8 cellular contexts compared by ENCODE assay signal in the genomic region with DNA sequence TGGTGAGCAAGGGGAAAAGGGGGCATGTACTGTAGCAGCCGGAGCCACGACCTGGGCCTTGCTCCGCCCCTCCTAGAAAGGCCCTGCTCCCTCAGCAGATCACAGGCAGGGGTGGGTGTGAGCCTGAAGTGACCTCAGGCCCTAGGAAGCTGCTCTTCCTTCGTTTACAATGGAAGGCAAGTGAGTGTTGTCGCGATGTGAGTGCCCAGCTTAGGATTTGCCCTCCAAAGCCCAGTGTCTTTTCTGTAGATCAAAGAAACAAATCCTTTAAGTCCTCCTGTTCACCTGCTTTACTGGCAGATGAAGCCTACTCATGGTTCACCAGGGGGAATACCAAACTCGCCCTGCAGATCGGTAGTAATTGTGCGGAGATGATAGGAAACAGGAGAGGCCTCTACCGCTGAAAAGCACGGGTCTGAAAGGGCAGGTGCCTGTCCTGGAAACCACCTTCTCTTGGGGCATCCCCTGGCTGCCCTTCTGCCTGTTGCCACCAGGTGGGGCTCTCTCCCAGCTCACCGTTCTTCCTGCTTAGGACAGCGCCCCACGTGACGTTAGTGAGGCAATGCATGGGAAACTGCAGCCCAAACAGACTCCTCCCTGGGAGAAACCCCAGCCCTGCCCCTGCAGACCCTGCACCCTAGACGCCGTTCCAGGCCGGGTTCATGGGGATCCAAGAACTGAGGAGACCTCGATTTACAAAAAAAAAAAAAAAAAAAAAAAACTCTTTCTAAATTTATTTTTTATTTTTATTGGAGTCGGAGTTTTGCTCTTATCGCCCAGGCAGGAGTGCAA. TPM values are rescaled to one million over a fixed set of nuclear protein-coding genes. Genes with fewer than 3 reads are reported as not detected.
DNase-seq lines count a peak whose midpoint lies in the region; ATAC-seq and TF ChIP-seq lines count a peak whose summit lies in the region.

No MANE protein-coding gene starts in this region.

- H3K27ac ChIP-seq in dorsolateral prefrontal cortex (peak overlapping the region in 19 of 59 donors; percentile 1 to 68 (median 44)), lung (ENCODE audit: low read depth in 1 of 2, low read length in 1 of 2) (no peak overlapping the region)

- POLR2A ChIA-PET in Caco-2 (lab: Charles Lee), result interaction anchor here (0.6 to 1.4 kb wide), 3 partner anchors 25 to 90 kb away, joined by 3 to 14 read pairs (median 3); no protein-coding TSS in a partner anchor

- H3K4me1 Mint-ChIP-seq in Caco-2 (ENCODE audit: low read depth, unreplicated experiment), result peaks cover 18% of the 10 kb centered on the region

- CTCF ChIA-PET in Caco-2 (lab: Charles Lee), result interaction anchor here (0.5 to 1.4 kb wide), 19 partner anchors 10 to 395 kb away, joined by 3 to 14 read pairs (median 4); a partner anchor contains a TSS

- TF ChIP-seq CTCF in Caco-2 (IDR thresholded peaks at IDR 0.05; ENCODE audit: insufficient read depth in 1 of 2, low read depth in 1 of 2, low read length in 1 of 2, severe bottlenecking in 1 of 2, unreplicated experiment in 1 of 2) (peak; percentile 99 to 100), dorsolateral prefrontal cortex (IDR thresholded peaks at IDR 0.05 in 54 of 56, conservative IDR thresholded peaks at IDR 0.05 in 2 of 56; ENCODE audit: low read depth in 1 of 56, partially characterized antibody in 56 of 56) (peak in 55 of 56 donors; percentile 98 to 100 (median 99)), lung (IDR thresholded peaks at IDR 0.05; ENCODE audit: control extremely low read depth, extremely low read depth) (peak; percentile 100)

- 27 to 30% methylated on average over 21 of the region's 21 CpGs for WGBS in lung, 2 donors

- H3K27me3 ChIP-seq in Caco-2 (replicated peaks; ENCODE audit: control insufficient read depth, insufficient read depth, low read length), result no peaks in the 10 kb centered on the region
- H3K27me3 ChIP-seq in dorsolateral prefrontal cortex, result no peaks in the 10 kb centered on the region
- H3K27me3 ChIP-seq in lung (ENCODE audit: control insufficient read depth, insufficient read depth), result no peaks in the 10 kb centered on the region

- H3K4me1 ChIP-seq in Caco-2 (peaks cover 9% of the 10 kb centered on the region; the same call in 1 of the 2 replicates), lung (ENCODE audit: control insufficient read depth in 2 of 2, insufficient read depth in 2 of 2, low read length in 2 of 2) (no peaks in the 10 kb centered on the region)

- peak overlapping the region; percentile 47 for H3K27ac Mint-ChIP-seq in Caco-2 (ENCODE audit: unreplicated experiment)

- no peaks in the 10 kb centered on the region; the same call in 1 of the 2 replicates for H3K36me3 ChIP-seq in Caco-2 (ENCODE audit: control insufficient read depth, insufficient read depth, low read length)
- peaks cover 10 to 32% of the 10 kb centered on the region in 2 donors for H3K36me3 ChIP-seq in lung (ENCODE audit: control insufficient read depth in 2 of 2, insufficient read depth in 2 of 2, low read length in 2 of 2)

- H3K9me3 ChIP-seq in Caco-2, result no peaks in the 10 kb centered on the region
- H3K9me3 ChIP-seq in lung (ENCODE audit: control insufficient read depth in 2 of 2, insufficient read depth in 1 of 2, low read length in 1 of 2), result no peaks in the 10 kb centered on the region

- no peak overlapping the region for H3K4me3 Mint-ChIP-seq in Caco-2 (ENCODE audit: unreplicated experiment)

- no peaks in the 10 kb centered on the region for H3K9me3 Mint-ChIP-seq in Caco-2 (ENCODE audit: unreplicated experiment)

- ATAC-seq in GM21360 (IDR thresholded peaks at IDR 0.05; ENCODE audit: unreplicated experiment) (peak; percentile 73), lung (ENCODE audit: insufficient read depth, low FRiP score) (peak; percentile 94)

- DNase-seq in Caco-2 (peak; percentile 90 to 92), HS-27A (ENCODE audit: low read depth) (peak; percentile 83), NCI-H82 treated with DMSO at 0.1 percent for 48 hours (lab: John Stamatoyannopoulos, UW; ENCODE audit: unreplicated experiment) (peak; percentile 76), dorsolateral prefrontal cortex (peak; percentile 81 to 96 (median 90)), lung (ENCODE audit: low spot score) (peak; percentile 92)
- DNase-seq in activated CD4-positive, alpha-beta T cell treated with anti-CD3 and anti-CD28 coated beads, Interleukin-2, amount 50 U/mL, for 48 hours, result peak; percentile 91 to 95
- peak; percentile 80 for DNase-seq in stimulated activated CD8-positive, alpha-beta memory T cell treated with anti-CD3 and anti-CD28 coated beads, Interleukin-12 subunit alpha, Interleukin-12 subunit beta, amount 100 ng/mL, for 4 hours (ENCODE audit: low read depth)

- no TSS peak for BruUV-seq in Caco-2 (replicated peaks; lab: Mats Ljungman, UMichigan)

- H3K4me3 ChIP-seq in Caco-2 (ENCODE audit: low read depth, low read length) (no peak overlapping the region), dorsolateral prefrontal cortex (peak overlapping the region in 17 of 59 donors; percentile 1 to 49 (median 27)), lung (no peak overlapping the region)

- peaks cover 57% of the 10 kb centered on the region for H3K36me3 Mint-ChIP-seq in Caco-2 (ENCODE audit: insufficient read depth, unreplicated experiment)

- intact Hi-C loops in Caco-2 (cut with micrococcal nuclease; ENCODE audit: unreplicated experiment) (loop anchor here (1.0 kb wide), 1 partner anchor 36 kb away; no protein-coding TSS in a partner anchor), dorsolateral prefrontal cortex (cut with DNase I) (loop anchor here (1.0 to 10.0 kb wide), 5 partner anchors 36 to 105 kb away; a partner anchor contains a TSS)

- no peaks in the 10 kb centered on the region for H3K27me3 Mint-ChIP-seq in Caco-2 (ENCODE audit: insufficient read depth, unreplicated experiment)

RNA-seq across cellular contexts. Expression of a gene that starts 34.9 kb away (rescaled TPM):
- total RNA-seq in Caco-2 (2022) (49.5 and 53.1 TPM in 2 replicates), dorsolateral prefrontal cortex (100 to 1,000 TPM in 117 of 120 experiments, 10 to 100 TPM in 3; 82.4 to 228 (median 167) TPM), lung (10 to 100 TPM in 1 of 2 donors, 1 to 10 TPM in 1; 8.5 to 30.8 TPM)
- 10 to 100 TPM; 17.8 to 34.2 TPM for polyA plus RNA-seq in lung

RNA-seq across cellular contexts. Expression of a gene that starts 45.9 kb away (rescaled TPM):
- total RNA-seq in Caco-2 (2022) (128 and 132 TPM in 2 replicates), dorsolateral prefrontal cortex (100 to 1,000 TPM in 115 of 120 experiments, 10 to 100 TPM in 5; 94.3 to 135 (median 115) TPM), lung (100 to 1,000 TPM in 1 of 2 donors, 10 to 100 TPM in 1; 78.6 to 162 TPM)
- 100 to 1,000 TPM; 174 to 203 TPM for polyA plus RNA-seq in lung

RNA-seq across cellular contexts. Expression of a gene that starts 55.4 kb away (rescaled TPM):
- total RNA-seq in Caco-2 (2022) (4.9 and 6.1 TPM in 2 replicates), dorsolateral prefrontal cortex (100 to 1,000 TPM in 2 of 120 experiments, 10 to 100 TPM in 118; 27.7 to 125 (median 64.9) TPM), lung (1 to 10 TPM; 1.1 to 3.4 TPM)
- 1 to 10 TPM; 1.1 to 2.0 TPM for polyA plus RNA-seq in lung
